In genomic region chr14:39267592-39268112, GRCh38 we compare ENCODE assay signal across 8 cellular contexts. TPM values are rescaled to one million over a fixed set of nuclear protein-coding genes. Genes with fewer than 3 reads are reported as not detected.
DNase-seq lines count a peak whose midpoint lies in the region; ATAC-seq and TF ChIP-seq lines count a peak whose summit lies in the region.

No MANE protein-coding gene starts in this region.

- DNase-seq in fibroblast of villous mesenchyme (ENCODE audit: low read depth) (peak; percentile 55), prostate gland (ENCODE audit: low spot score) (peak; percentile 27)
- no peak for DNase-seq in NK-92 treated with Interleukin-12 subunit alpha and Interleukin-12 subunit beta, amount 100 ng/mL, for 24 hours (lab: John Stamatoyannopoulos, UW)

- H3K9me3 ChIP-seq in BLaER1, result peaks cover 25% of the 10 kb centered on the region
- H3K9me3 ChIP-seq in HUES48 (ENCODE audit: control insufficient read depth, insufficient read depth, low read length), result peaks cover 12% of the 10 kb centered on the region; the same call in 1 of the 2 replicates
- no peaks in the 10 kb centered on the region for H3K9me3 ChIP-seq in prostate gland

- H3K4me3 ChIP-seq in BLaER1, result peak overlapping the region; percentile 78
- H3K4me3 ChIP-seq in HUES48 (ENCODE audit: low read depth, low read length), result peak overlapping the region; percentile 82
- peak overlapping the region; percentile 77 for H3K4me3 ChIP-seq in WI38 (ENCODE audit: low read depth, low read length)
- peak overlapping the region; percentile 88 for H3K4me3 ChIP-seq in fibroblast of villous mesenchyme (ENCODE audit: low read depth, low read length)
- peak overlapping the region; percentile 62 to 81 for H3K4me3 ChIP-seq in prostate gland

- peak overlapping the region; percentile 89 for H3K4me2 ChIP-seq in BLaER1

- ATAC-seq in GM19035 (IDR thresholded peaks at IDR 0.05; ENCODE audit: unreplicated experiment) (peak; percentile 17), GM21381 (IDR thresholded peaks at IDR 0.05; ENCODE audit: unreplicated experiment) (no peak)

- TF ChIP-seq CTCF in WI38 (IDR thresholded peaks at IDR 0.05; ENCODE audit: low read depth, low read length) (no peak), fibroblast of villous mesenchyme (IDR thresholded peaks at IDR 0.05; ENCODE audit: insufficient read depth, low read depth, low read length) (no peak), prostate gland (IDR thresholded peaks at IDR 0.05) (no peak)

- H3K36me3 ChIP-seq in BLaER1, result peaks cover 19% of the 10 kb centered on the region
- H3K36me3 ChIP-seq in HUES48 (ENCODE audit: control insufficient read depth, insufficient read depth, low read length), result no peaks in the 10 kb centered on the region
- no peaks in the 10 kb centered on the region for H3K36me3 ChIP-seq in prostate gland

- WGBS in prostate gland, result 1% methylated on average over 18 of the region's 18 CpGs

- H3K9ac ChIP-seq in BLaER1, result peak overlapping the region; percentile 99
- peak overlapping the region; percentile 93 for H3K9ac ChIP-seq in HUES48 (ENCODE audit: low read depth, low read length)

- intact Hi-C loops in prostate gland (cut with DNase I), result loop anchor here (2.0 to 5.0 kb wide), 3 partner anchors 93 to 165 kb away; partner anchors contain the start of genes FBXO33, PNN and SEC23A

- peaks cover 15% of the 10 kb centered on the region; the same call in 1 of the 2 replicates for H4K20me1 ChIP-seq in BLaER1

- H3K4me1 ChIP-seq in BLaER1 (peaks cover 35% of the 10 kb centered on the region), HUES48 (ENCODE audit: control insufficient read depth, insufficient read depth, low read length) (peaks cover 17% of the 10 kb centered on the region; the same call in 1 of the 2 replicates), prostate gland (replicated peaks) (peaks cover 2% of the 10 kb centered on the region)

- TF ChIP-seq POLR2A in prostate gland (IDR thresholded peaks at IDR 0.05), result no peak

- peak overlapping the region; percentile 100 for H3K27ac ChIP-seq in BLaER1
- H3K27ac ChIP-seq in HUES48 (ENCODE audit: low read depth, low read length), result peak overlapping the region; percentile 92
- peak overlapping the region; percentile 94 to 95 for H3K27ac ChIP-seq in prostate gland

- no peaks in the 10 kb centered on the region for H3K27me3 ChIP-seq in BLaER1
- H3K27me3 ChIP-seq in HUES48 (ENCODE audit: control insufficient read depth, insufficient read depth, low read length), result peaks cover 4% of the 10 kb centered on the region; the same call in 1 of the 2 replicates
- H3K27me3 ChIP-seq in prostate gland (replicated peaks; ENCODE audit: insufficient read depth), result no peaks in the 10 kb centered on the region

RNA-seq across cellular contexts. Expression of gene MIA2, which starts 33.9 kb away (rescaled TPM):
- total RNA-seq in fibroblast of villous mesenchyme (14.5 and 21.6 TPM in 2 replicates), prostate gland (10 to 100 TPM; 28.7 to 45.4 TPM)
